9 cellular contexts compared by ENCODE assay signal in the genomic region with DNA sequence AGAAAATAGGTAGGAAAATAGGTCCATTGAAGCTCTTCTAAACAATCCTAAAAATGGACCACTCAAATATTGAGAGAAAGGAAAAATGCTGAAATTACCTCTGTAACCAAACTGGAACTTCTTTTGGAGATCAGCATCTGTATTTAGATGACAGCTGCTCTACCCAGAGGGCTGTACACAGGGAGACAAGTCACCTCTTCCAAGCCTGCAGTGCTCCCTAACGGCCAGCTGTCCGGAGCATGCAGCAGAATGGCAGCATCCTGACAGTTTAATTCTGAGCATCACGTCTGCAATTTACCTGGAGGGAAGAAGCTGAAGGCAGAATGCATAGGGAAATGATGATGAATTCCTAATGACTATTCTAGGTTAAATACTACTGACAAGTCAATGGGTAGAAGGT.
DNase-seq lines count a peak whose midpoint lies in the region; ATAC-seq and FAIRE-seq lines count a peak whose summit lies in the region.
"Had no signal": no experiment of that assay in that cellular context is flagged by ENCODE, and none has a peak within 500 bp of the region (broad histone marks: within the 10 kb centered on the region; RNA-seq: fewer than 3 reads in every experiment).

No MANE protein-coding gene starts in this region.

- H3K4me3 ChIP-seq in SJCRH30 = no peak overlapping the region
- H3K4me3 ChIP-seq: skin epidermis had no signal

- no peak overlapping the region for H3K27ac Mint-ChIP-seq in activated CD8-positive, alpha-beta memory T cell treated with anti-CD3 and anti-CD28 coated beads, Interleukin-2, amount 10 ng/mL, durations not matched to agents 7 days and 5 days

- CTCF ChIA-PET in activated CD8-positive, alpha-beta memory T cell treated with anti-CD3 and anti-CD28 coated beads, Interleukin-2, amount 10 ng/mL, durations not matched to agents 7 days and 5 days (lab: Charles Lee) = no interaction called here

- H3K27me3 ChIP-seq in SJCRH30 = no peaks in the 10 kb centered on the region

- peak; percentile 40 for DNase-seq in AG20443 (ENCODE audit: low spot score)
- peak; percentile 29 for DNase-seq in HT1080 (ENCODE audit: low read depth)
- DNase-seq in SJCRH30 = peak; percentile 54 to 70
- peak; percentile 17 for DNase-seq in hepatic stellate cell (ENCODE audit: low spot score)
- DNase-seq in RCC 7860 (ENCODE audit: low spot score) = no peak
- DNase-seq in activated CD8-positive, alpha-beta memory T cell treated with anti-CD3 and anti-CD28 coated beads, Interleukin-2, amount 10 ng/mL, durations not matched to agents 7 days and 5 days = no peak

- H3K9me3 Mint-ChIP-seq in activated CD8-positive, alpha-beta memory T cell treated with anti-CD3 and anti-CD28 coated beads, Interleukin-2, amount 10 ng/mL, durations not matched to agents 7 days and 5 days (ENCODE audit: low read depth) = no peaks in the 10 kb centered on the region

- H3K4me1 Mint-ChIP-seq in activated CD8-positive, alpha-beta memory T cell treated with anti-CD3 and anti-CD28 coated beads, Interleukin-2, amount 10 ng/mL, durations not matched to agents 7 days and 5 days = peaks cover 9% of the 10 kb centered on the region

- H3K9me3 ChIP-seq in SJCRH30 (replicated peaks) = no peaks in the 10 kb centered on the region

- no peak overlapping the region for H3K4me3 Mint-ChIP-seq in activated CD8-positive, alpha-beta memory T cell treated with anti-CD3 and anti-CD28 coated beads, Interleukin-2, amount 10 ng/mL, durations not matched to agents 7 days and 5 days

- H3K27ac ChIP-seq in SJCRH30 = no peak overlapping the region
- H3K27ac ChIP-seq: skin epidermis had no signal

- no peaks in the 10 kb centered on the region for H3K4me1 ChIP-seq in SJCRH30

- H3K27me3 Mint-ChIP-seq in activated CD8-positive, alpha-beta memory T cell treated with anti-CD3 and anti-CD28 coated beads, Interleukin-2, amount 10 ng/mL, durations not matched to agents 7 days and 5 days = peaks cover 23% of the 10 kb centered on the region

- H3K36me3 ChIP-seq in SJCRH30 = no peaks in the 10 kb centered on the region

- no peak for ATAC-seq in HG02798 (IDR thresholded peaks at IDR 0.05; ENCODE audit: poor library complexity, unreplicated experiment)
- no peak for ATAC-seq in HG03280 (IDR thresholded peaks at IDR 0.05; ENCODE audit: unreplicated experiment)
- no peak for ATAC-seq in activated CD8-positive, alpha-beta memory T cell treated with anti-CD3 and anti-CD28 coated beads, Interleukin-2, amount 10 ng/mL, durations not matched to agents 7 days and 5 days

- H3K36me3 Mint-ChIP-seq in activated CD8-positive, alpha-beta memory T cell treated with anti-CD3 and anti-CD28 coated beads, Interleukin-2, amount 10 ng/mL, durations not matched to agents 7 days and 5 days = no peaks in the 10 kb centered on the region

- FAIRE-seq in RCC 7860 (lab: Jason Lieb, UNC) = no peak

Comparison
In these comparisons a context has a peak if more than half of its experiments do, and no peak if none do; other contexts are left out.
1. DNase-seq: peak in AG20443 (single experiment), HT1080 (single experiment), SJCRH30 (2 of 2) and hepatic stellate cell (single experiment); none in RCC 7860 (single experiment) and activated CD8-positive, alpha-beta memory T cell treated with anti-CD3 and anti-CD28 coated beads, Interleukin-2, amount 10 ng/mL, durations not matched to agents 7 days and 5 days (single experiment).